ENCODE assay signal across 34 cellular contexts in genomic region chr6:91126876-91127275, GRCh38.
DNase-seq lines count a peak whose midpoint lies in the region; ATAC-seq, FAIRE-seq and TF ChIP-seq lines count a peak whose summit lies in the region.
"Had no signal": no experiment of that assay in that cellular context is flagged by ENCODE, and none has a peak within 500 bp of the region (broad histone marks: within the 10 kb centered on the region; RNA-seq: fewer than 3 reads in every experiment).

No MANE protein-coding gene starts in this region.

- BruUV-seq in HepG2 (replicated peaks; lab: Mats Ljungman, UMichigan) = no TSS peak

- no peak for TF ChIP-seq RAD21 in HepG2 (CRISPR knock-in tag; IDR thresholded peaks at IDR 0.05)

- H2AFZ ChIP-seq in HepG2 (ENCODE audit: low read length) = no peak overlapping the region

- H3K4me1 Mint-ChIP-seq in WTC11 = peaks cover 10% of the 10 kb centered on the region
- H3K4me1 Mint-ChIP-seq: B cell; CD14-positive monocyte; CD4-positive, alpha-beta memory T cell; CD4-positive, CD25-positive, alpha-beta regulatory T cell; CD8-positive, alpha-beta memory T cell had no signal

- WGBS in HepG2 (ENCODE audit: low lambda C conversion rate) = 0% methylated on average over 5 of the region's 5 CpGs
- WGBS in right lobe of liver (ENCODE audit: insufficient coverage, low coverage, low lambda C conversion rate, missing lambda C conversion rate) = 49% methylated on average over 5 of the region's 5 CpGs

- CTCF ChIA-PET in HepG2 (lab: Yijun Ruan, JAX; ENCODE audit: low intra/inter-chr PET ratio, low total read pairs) = no interaction called here
- CTCF ChIA-PET in WTC11 (lab: Charles Lee) = no interaction called here

- H3K27me3 ChIP-seq in HepG2 (ENCODE audit: control insufficient read depth in 1 of 2, insufficient read depth in 2 of 2, low read length in 2 of 2) = no peaks in the 10 kb centered on the region
- H3K27me3 ChIP-seq in right lobe of liver = no peaks in the 10 kb centered on the region
- H3K27me3 ChIP-seq: BE2C; BLaER1; BLaER1 treated with 17β-estradiol and CSF1 and Interleukin-3, amounts not matched to agents 10 nM and 100 nM had no signal

- no peak overlapping the region for H3K4me3 ChIP-seq in HepG2 (replicated peaks in 1 of 3; ENCODE audit: insufficient read depth in 1 of 3, low read depth in 2 of 3, low read length in 3 of 3)
- H3K4me3 ChIP-seq in right lobe of liver = no peak overlapping the region
- H3K4me3 ChIP-seq: A549; BLaER1; BLaER1 treated with 17β-estradiol and CSF1 and Interleukin-3, amounts not matched to agents 10 nM and 100 nM had no signal

- H3K36me3 Mint-ChIP-seq in WTC11 = no peaks in the 10 kb centered on the region
- H3K36me3 Mint-ChIP-seq: CD14-positive monocyte; CD4-positive, alpha-beta memory T cell; CD4-positive, CD25-positive, alpha-beta regulatory T cell; CD8-positive, alpha-beta memory T cell; CD8-positive, alpha-beta T cell had no signal

- no peak overlapping the region for H3K27ac ChIP-seq in HepG2 (ENCODE audit: extremely low read length, insufficient read depth, low read length)
- H3K27ac ChIP-seq in right lobe of liver = no peak overlapping the region
- H3K27ac ChIP-seq: 22Rv1; A549; BLaER1; BLaER1 treated with 17β-estradiol and CSF1 and Interleukin-3, amounts not matched to agents 10 nM and 100 nM; C4-2B had no signal

- H3K4me3 Mint-ChIP-seq in WTC11 = no peak overlapping the region
- H3K4me3 Mint-ChIP-seq: B cell; CD14-positive monocyte; CD4-positive, alpha-beta memory T cell; CD4-positive, alpha-beta T cell; CD4-positive, CD25-positive, alpha-beta regulatory T cell; CD8-positive, alpha-beta memory T cell; CD8-positive, alpha-beta T cell had no signal

- no peak overlapping the region for H3K9ac ChIP-seq in HepG2 (ENCODE audit: insufficient read depth, low read depth, low read length)
- H3K9ac ChIP-seq: BLaER1; BLaER1 treated with 17β-estradiol and CSF1 and Interleukin-3, amounts not matched to agents 10 nM and 100 nM had no signal

- TF ChIP-seq EP300 in HepG2 (IDR thresholded peaks at IDR 0.05; ENCODE audit: low read depth in 2 of 2, low read length in 2 of 2) = no peak
- TF ChIP-seq EP300 in HepG2 (CRISPR knock-in tag; IDR thresholded peaks at IDR 0.05; ENCODE audit: borderline replicate concordance) = no peak

- no peak for TF ChIP-seq CTCF in HepG2 (CRISPR knock-in tag; IDR thresholded peaks at IDR 0.05)
- no peak for TF ChIP-seq CTCF in right lobe of liver (IDR thresholded peaks at IDR 0.05)
- TF ChIP-seq CTCF in WTC11 (IDR thresholded peaks at IDR 0.05) = no peak

- no peaks in the 10 kb centered on the region for H3K79me2 ChIP-seq in HepG2 (ENCODE audit: insufficient read depth, low read length)

- H3K27ac Mint-ChIP-seq in WTC11 = no peak overlapping the region
- H3K27ac Mint-ChIP-seq: B cell; CD14-positive monocyte; CD4-positive, alpha-beta memory T cell; CD4-positive, alpha-beta T cell; CD8-positive, alpha-beta memory T cell; CD8-positive, alpha-beta T cell had no signal

- intact Hi-C loops in HepG2 (cut with micrococcal nuclease; ENCODE audit: unreplicated experiment) = no loop called here
- intact Hi-C loops in right lobe of liver (cut with DNase I) = no loop called here

- H3K4me1 ChIP-seq in HepG2 (ENCODE audit: insufficient read depth, low read length) (no peaks in the 10 kb centered on the region), right lobe of liver (no peaks in the 10 kb centered on the region)
- H3K4me1 ChIP-seq: A549; BE2C; BLaER1; BLaER1 treated with 17β-estradiol and CSF1 and Interleukin-3, amounts not matched to agents 10 nM and 100 nM; Caco-2 had no signal

- POLR2A ChIA-PET in HepG2 (lab: Yijun Ruan, JAX) = no interaction called here
- POLR2A ChIA-PET in WTC11 (lab: Charles Lee) = no interaction called here

- no peak for ATAC-seq in HepG2
- no peak for ATAC-seq in right lobe of liver
- ATAC-seq in WTC11 = no peak
- ATAC-seq in GM21737 (IDR thresholded peaks at IDR 0.05; ENCODE audit: unreplicated experiment) = no peak
- ATAC-seq: A549; CD8-positive, alpha-beta T cell had no signal

- H3K36me3 ChIP-seq in HepG2 (replicated peaks in 1 of 2; ENCODE audit: control insufficient read depth in 1 of 2, insufficient read depth in 2 of 2, low read length in 2 of 2) (no peaks in the 10 kb centered on the region), right lobe of liver (no peaks in the 10 kb centered on the region)
- H3K36me3 ChIP-seq: BE2C; BLaER1; BLaER1 treated with 17β-estradiol and CSF1 and Interleukin-3, amounts not matched to agents 10 nM and 100 nM had no signal

- H3K4me2 ChIP-seq in HepG2 (ENCODE audit: low read depth, low read length) = no peak overlapping the region
- H3K4me2 ChIP-seq: A549; BLaER1; BLaER1 treated with 17β-estradiol and CSF1 and Interleukin-3, amounts not matched to agents 10 nM and 100 nM had no signal

- no peak for DNase-seq in HepG2 (ENCODE audit: low spot score)
- no peak for DNase-seq in right lobe of liver
- DNase-seq in OCI-M1 (lab: John Stamatoyannopoulos, UW) = peak; percentile 13
- no peak for DNase-seq in WTC11 (ENCODE audit: low spot score)
- DNase-seq in cerebellum (ENCODE audit: low spot score) = no peak
- DNase-seq: 8988T; ACHN; AML-193; BE2C; C1 segment of cervical spinal cord; Caco-2; Calu3; CD4-positive, alpha-beta memory T cell; CD4-positive, alpha-beta T cell; CD4-positive, CD25-positive, alpha-beta regulatory T cell; CD8-positive, alpha-beta memory T cell; CD8-positive, alpha-beta T cell; COR-L47; DMS 273 treated with DMSO at 0.1 percent for 48 hours; DMS153; DMS53; DMS79; DMS79 treated with DMSO at 0.1 percent for 48 hours; DND-41; EL had no signal

- H3K9me3 Mint-ChIP-seq in WTC11 = no peaks in the 10 kb centered on the region
- H3K9me3 Mint-ChIP-seq: CD8-positive, alpha-beta T cell had no signal

- no peaks in the 10 kb centered on the region for H3K27me3 Mint-ChIP-seq in WTC11 (ENCODE audit: low read depth)
- H3K27me3 Mint-ChIP-seq: B cell; CD4-positive, alpha-beta memory T cell; CD4-positive, alpha-beta T cell; CD8-positive, alpha-beta memory T cell had no signal

- H3K9me3 ChIP-seq in HepG2 (ENCODE audit: low read length) (no peaks in the 10 kb centered on the region), right lobe of liver (no peaks in the 10 kb centered on the region)
- H3K9me3 ChIP-seq: A549; BE2C; BLaER1; BLaER1 treated with 17β-estradiol and CSF1 and Interleukin-3, amounts not matched to agents 10 nM and 100 nM; Caco-2 had no signal

- FAIRE-seq in HepG2 (lab: Jason Lieb, UNC) = no peak
- FAIRE-seq: A549, D721Med had no signal

- TF ChIP-seq POLR2A in HepG2 (IDR thresholded peaks at IDR 0.05; ENCODE audit: insufficient read depth in 1 of 2, low read depth in 2 of 2, low read length in 2 of 2) = no peak
- no peak for TF ChIP-seq POLR2A in right lobe of liver (IDR thresholded peaks at IDR 0.05)

- H4K20me1 ChIP-seq in HepG2 (ENCODE audit: insufficient read depth, low read length) = no peaks in the 10 kb centered on the region
- H4K20me1 ChIP-seq: BLaER1; BLaER1 treated with 17β-estradiol and CSF1 and Interleukin-3, amounts not matched to agents 10 nM and 100 nM had no signal

- in situ Hi-C loops in HepG2 (cut with HindIII; ENCODE audit: extremely low pct_ligation_motif_present, low pct_unique_long_range_greater_than_20kb) = no loop called here

TF ChIP-seq in HepG2, 621 proteins besides CTCF, POLR2A, EP300 and RAD21 (continues in another document):
- TF ChIP-seq FOSL1 (CRISPR knock-in tag; IDR thresholded peaks at IDR 0.05; ENCODE audit: borderline replicate concordance) (no peak), ZNF543 (CRISPR knock-in tag; IDR thresholded peaks at IDR 0.05) (no peak), ZNF317 (CRISPR knock-in tag; IDR thresholded peaks at IDR 0.05) (peak; percentile 81; the same call in 1 of the 2 replicates), ZNF446 (CRISPR knock-in tag; IDR thresholded peaks at IDR 0.05) (no peak), CHD4 (IDR thresholded peaks at IDR 0.05; ENCODE audit: borderline replicate concordance, low read length) (no peak), ZBTB37 (CRISPR knock-in tag; IDR thresholded peaks at IDR 0.05) (no peak)

TF ChIP-seq in WTC11, 78 proteins besides CTCF, POLR2A, EP300 and RAD21:
- TF ChIP-seq ZNF671 (CRISPR knock-in tag; IDR thresholded peaks at IDR 0.05) (no peak), ZNF317 (CRISPR knock-in tag; IDR thresholded peaks at IDR 0.05; ENCODE audit: borderline replicate concordance, low read depth) (peak; percentile 92)
TF ChIP-seq in WTC11: peak in this region for 1.

Comparison
In these comparisons a context has a peak if more than half of its experiments do, and no peak if none do; other contexts are left out.
1. Of the 50 proteins assayed by ChIP-seq in both HepG2 and WTC11: peak only in HepG2: none; only in WTC11: none; in both: ZNF317; in neither: 49.